Comparison of ENCODE assay signal across 13 cellular contexts in the genomic region with DNA sequence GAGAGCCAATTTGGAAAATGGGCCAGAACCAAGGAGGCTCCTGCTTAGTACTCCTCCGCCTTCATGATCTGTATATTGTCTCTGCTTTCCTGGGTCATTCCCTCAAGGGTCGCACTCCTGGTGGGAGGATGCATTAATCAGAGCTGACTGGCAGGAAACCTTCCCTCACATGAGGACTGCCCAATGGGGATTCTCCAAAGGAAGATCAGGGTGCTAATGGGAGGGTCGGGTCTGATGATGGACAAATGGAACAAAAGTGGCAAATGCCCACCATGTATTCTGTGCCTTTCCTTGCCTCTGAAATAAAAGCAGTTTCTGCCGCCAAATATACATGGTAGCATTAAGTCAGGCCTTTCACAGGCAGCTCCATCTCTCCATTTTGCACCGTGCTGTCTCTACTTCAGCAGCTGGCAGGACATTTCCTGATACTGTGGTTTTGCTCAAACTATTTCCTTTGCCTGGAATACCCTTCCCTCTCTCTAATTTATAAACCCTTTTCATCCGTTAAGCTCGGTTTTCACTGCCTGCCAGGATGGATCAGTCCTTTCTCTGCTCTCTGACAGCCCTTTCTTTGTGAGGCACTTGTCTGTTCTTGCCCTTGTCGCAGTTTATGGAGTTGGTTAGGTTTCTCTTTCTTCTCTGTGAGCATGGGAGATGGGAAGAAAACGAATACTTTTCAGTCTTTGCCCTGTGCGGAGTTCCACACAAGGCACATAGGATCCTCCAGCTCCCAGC. TPM values are rescaled to one million over a fixed set of nuclear protein-coding genes. Genes with fewer than 3 reads are reported as not detected.
A peak's percentile ranks its signal among the peaks of the same experiment; 100 is the strongest.
DNase-seq lines count a peak whose midpoint lies in the region; ATAC-seq, FAIRE-seq and TF ChIP-seq lines count a peak whose summit lies in the region.
"Had no signal": no experiment of that assay in that cellular context is flagged by ENCODE, and none has a peak within 500 bp of the region (broad histone marks: within the 10 kb centered on the region; RNA-seq: fewer than 3 reads in every experiment).

No MANE protein-coding gene starts in this region.

- no peaks in the 10 kb centered on the region for H3K9me3 ChIP-seq in cardiac muscle cell (ENCODE audit: low read depth)
- H3K9me3 ChIP-seq in adrenal gland (replicated peaks in 1 of 3): no peaks in the 10 kb centered on the region
- H3K9me3 ChIP-seq in transverse colon: no peaks in the 10 kb centered on the region

- ATAC-seq in left ventricle myocardium superior (no peak), GM19452 (IDR thresholded peaks at IDR 0.05; ENCODE audit: unreplicated experiment) (no peak)
- ATAC-seq: naive thymus-derived CD8-positive, alpha-beta T cell; stimulated activated naive CD8-positive, alpha-beta T cell treated with anti-CD3 and anti-CD28 coated beads, Interleukin-15, Interleukin-2, amounts not matched to agents 100 U/mL and 50 U/mL, for 24 hours had no signal

- intact Hi-C loops in left ventricle myocardium superior (cut with micrococcal nuclease): no loop called here
- intact Hi-C loops in adrenal gland (cut with DNase I): no loop called here
- intact Hi-C loops in transverse colon (cut with DNase I; ENCODE audit: low total_unique reads): no loop called here

- DNase-seq in cardiac muscle cell (ENCODE audit: low read depth in 1 of 2, low spot score in 1 of 2) (no peak), left ventricle myocardium superior (no peak), adrenal gland (no peak), transverse colon (no peak), H54 (ENCODE audit: insufficient read length, low spot score) (no peak)
- no peak for DNase-seq in activated CD4-positive, CD25-positive, alpha-beta regulatory T cell (lab: John Stamatoyannopoulos, UW)
- DNase-seq: activated CD4-positive, alpha-beta T cell treated with anti-CD3 and anti-CD28 coated beads for 1 hour; AML-193; NCI-H2081 treated with DMSO at 0.1 percent for 48 hours; stimulated activated naive CD8-positive, alpha-beta T cell treated with anti-CD3 and anti-CD28 coated beads, Interleukin-15, Interleukin-2, amounts not matched to agents 100 U/mL and 50 U/mL, for 24 hours had no signal

- H3K27ac ChIP-seq in cardiac muscle cell: peak overlapping the region; percentile 86
- H3K27ac ChIP-seq in adrenal gland: peak overlapping the region in 3 of 5 donors; percentile 42 to 64 (median 50)
- peak overlapping the region; percentile 39 for H3K27ac ChIP-seq in layer of hippocampus (ENCODE audit: low read depth, low read length)
- H3K27ac ChIP-seq in transverse colon: peak overlapping the region in 3 of 4 donors; percentile 49 to 85 (median 83)

- 45 to 63% (median 58%) methylated on average over 10 of the region's 10 CpGs for WGBS in adrenal gland, 4 donors
- 63 to 74% methylated on average over 9 to 10 of the region's 10 CpGs for WGBS in transverse colon (ENCODE audit: low coverage in 1 of 2), 2 donors

- H3K4me1 ChIP-seq in cardiac muscle cell (ENCODE audit: low read depth) (peaks cover 39% of the 10 kb centered on the region), adrenal gland (replicated peaks in 1 of 2) (peaks cover 59 to 69% of the 10 kb centered on the region in 2 donors), transverse colon (peaks cover 22 to 77% (median 62%) of the 10 kb centered on the region in 4 donors)

- no peaks in the 10 kb centered on the region for H3K27me3 ChIP-seq in cardiac muscle cell
- H3K27me3 ChIP-seq in adrenal gland: no peaks in the 10 kb centered on the region
- no peaks in the 10 kb centered on the region for H3K27me3 ChIP-seq in layer of hippocampus (ENCODE audit: control insufficient read depth, insufficient read depth, low read length)
- H3K27me3 ChIP-seq in transverse colon: no peaks in the 10 kb centered on the region

- no peak overlapping the region for H3K4me3 ChIP-seq in cardiac muscle cell
- no peak overlapping the region for H3K4me3 ChIP-seq in adrenal gland
- H3K4me3 ChIP-seq in transverse colon: no peak overlapping the region

- in situ Hi-C loops in transverse colon (cut with MboI; ENCODE audit: low pct_ligation_motif_present in 1 of 4, low pct_unique_long_range_greater_than_20kb in 1 of 4, low sequenced_read_pairs in 3 of 4): no loop called here

- no peak for FAIRE-seq in H54 (lab: Jason Lieb, UNC)

- no peak for TF ChIP-seq CTCF in cardiac muscle cell (IDR thresholded peaks at IDR 0.05; ENCODE audit: low read depth, low read length)
- TF ChIP-seq CTCF in adrenal gland (IDR thresholded peaks at IDR 0.05): no peak
- TF ChIP-seq CTCF in transverse colon (IDR thresholded peaks at IDR 0.05): no peak

- TF ChIP-seq POLR2A in adrenal gland (IDR thresholded peaks at IDR 0.05): no peak
- no peak for TF ChIP-seq POLR2A in transverse colon (IDR thresholded peaks at IDR 0.05)
- no peak for TF ChIP-seq POLR2A in H54 (IDR thresholded peaks at IDR 0.05; ENCODE audit: low read depth, low read length)

- no peaks in the 10 kb centered on the region for H3K36me3 ChIP-seq in cardiac muscle cell
- no peaks in the 10 kb centered on the region for H3K36me3 ChIP-seq in adrenal gland (replicated peaks in 1 of 2)
- no peaks in the 10 kb centered on the region for H3K36me3 ChIP-seq in transverse colon

- TF ChIP-seq EP300 in transverse colon (IDR thresholded peaks at IDR 0.05; ENCODE audit: low read depth): no peak

RNA-seq across cellular contexts. Expression of a gene that starts 13.5 kb away (rescaled TPM):
- 259 and 273 TPM in 2 replicates for total RNA-seq in cardiac muscle cell
- polyA plus RNA-seq in cardiac muscle cell: 225 and 238 TPM in 2 replicates
- 89.7 TPM for total RNA-seq in left ventricle myocardium superior
- 100 to 1,000 TPM; 113 to 263 (median 156) TPM for total RNA-seq in adrenal gland
- 100 to 1,000 TPM in 2 of 3 donors, 10 to 100 TPM in 1; 85.7 to 209 (median 104) TPM for polyA plus RNA-seq in adrenal gland
- 100 to 1,000 TPM; 156 to 252 (median 166) TPM for total RNA-seq in transverse colon

RNA-seq across cellular contexts. Expression of a gene that starts 46.0 kb away (rescaled TPM):
- total RNA-seq in cardiac muscle cell (14.8 and 19.3 TPM in 2 replicates), left ventricle myocardium superior (5.9 TPM), adrenal gland (10 to 100 TPM; 24.9 to 64.4 (median 35.1) TPM), transverse colon (1 to 10 TPM in 2 of 4 donors, not detected in 2; 5.9 to 9.8 TPM)
- polyA plus RNA-seq in cardiac muscle cell (10.3 and 11.5 TPM in 2 replicates), adrenal gland (10 to 100 TPM in 1 of 3 donors, 1 to 10 TPM in 2; 4.9 to 28.0 (median 6.8) TPM)
